In genomic region chr13:96994030-96994848, GRCh38 we compare ENCODE assay signal across 10 cellular contexts. TPM values are rescaled to one million over a fixed set of nuclear protein-coding genes. Genes with fewer than 3 reads are reported as not detected.
DNase-seq lines count a peak whose midpoint lies in the region; ATAC-seq and TF ChIP-seq lines count a peak whose summit lies in the region.
"Had no signal": no experiment of that assay in that cellular context is flagged by ENCODE, and none has a peak within 500 bp of the region (broad histone marks: within the 10 kb centered on the region; RNA-seq: fewer than 3 reads in every experiment).

Gene OXGR1, minus strand, starts transcription at chr13:96994476. Its CDS starts 6,717 bp downstream, at chr13:96987759.

- H3K9me3 ChIP-seq in osteoblast (ENCODE audit: low read depth, low read length) = no peaks in the 10 kb centered on the region

- TF ChIP-seq CTCF in AG10803 (conservative IDR thresholded peaks at IDR 0.05; ENCODE audit: low read length) = no peak
- peak; percentile 12 for TF ChIP-seq CTCF in foreskin keratinocyte (conservative IDR thresholded peaks at IDR 0.05)
- no peak for TF ChIP-seq CTCF in osteoblast (IDR thresholded peaks at IDR 0.05; ENCODE audit: extremely low read depth, low read depth, low read length)
- TF ChIP-seq CTCF in activated CD8-positive, alpha-beta T cell treated with anti-CD3 and anti-CD28 coated beads for 36 hours (IDR thresholded peaks at IDR 0.05) = no peak

- no peaks in the 10 kb centered on the region for H3K36me3 ChIP-seq in osteoblast (ENCODE audit: insufficient read depth, low read length)

- H3K4me3 ChIP-seq in AG10803 (ENCODE audit: low read length) (peak within 1 kb of the TSS; percentile 41), osteoblast (ENCODE audit: insufficient read depth, low read length) (no peak within 1 kb of the TSS)

- H4K20me1 ChIP-seq in osteoblast (ENCODE audit: insufficient read depth, low read length) = no peaks in the 10 kb centered on the region

- H3K36me3 Mint-ChIP-seq in activated CD8-positive, alpha-beta T cell treated with anti-CD3 and anti-CD28 coated beads for 36 hours (ENCODE audit: low read depth) = no peaks in the 10 kb centered on the region

- H3K27me3 ChIP-seq in foreskin keratinocyte (peaks cover 44% of the 10 kb centered on the region), osteoblast (ENCODE audit: insufficient read depth, low read length) (no peaks in the 10 kb centered on the region)

- H3K4me1 Mint-ChIP-seq in activated CD8-positive, alpha-beta T cell treated with anti-CD3 and anti-CD28 coated beads for 36 hours (ENCODE audit: low read depth) = peaks cover 2% of the 10 kb centered on the region

- H2AFZ ChIP-seq in osteoblast (ENCODE audit: low read length) = no peak within 1 kb of the TSS

- peaks cover 30% of the 10 kb centered on the region for H3K27me3 Mint-ChIP-seq in activated CD8-positive, alpha-beta T cell treated with anti-CD3 and anti-CD28 coated beads for 36 hours

- H3K79me2 ChIP-seq in osteoblast (ENCODE audit: insufficient read depth, low read length) = no peaks in the 10 kb centered on the region

- peak within 1 kb of the TSS; percentile 24 for H3K4me2 ChIP-seq in osteoblast (ENCODE audit: insufficient read depth, low read length)

- no peak within 1 kb of the TSS for H3K27ac Mint-ChIP-seq in activated CD8-positive, alpha-beta T cell treated with anti-CD3 and anti-CD28 coated beads for 36 hours

- DNase-seq in AG10803 (ENCODE audit: low read depth) (no peak), NCI-H526 (lab: John Stamatoyannopoulos, UW) (peak; percentile 25 to 76), foreskin keratinocyte (no peak), osteoblast (ENCODE audit: insufficient read length, low spot score, missing footprints) (no peak), HT-29 (ENCODE audit: low spot score) (no peak)
- no peak for DNase-seq in activated CD8-positive, alpha-beta T cell treated with anti-CD3 and anti-CD28 coated beads for 36 hours
- no peak for DNase-seq in activated naive CD4-positive, alpha-beta T cell treated with anti-CD3 and anti-CD28 coated beads, Interleukin-2, amount 50 U/mL, for 16 hours
- DNase-seq: Karpas-422, small intestine had no signal

- H3K27ac ChIP-seq in foreskin keratinocyte (no peak within 1 kb of the TSS), osteoblast (ENCODE audit: low read depth, low read length) (no peak within 1 kb of the TSS)

- H3K4me3 Mint-ChIP-seq in activated CD8-positive, alpha-beta T cell treated with anti-CD3 and anti-CD28 coated beads for 36 hours = no peak within 1 kb of the TSS

- CTCF ChIA-PET in activated CD8-positive, alpha-beta T cell treated with anti-CD3 and anti-CD28 coated beads for 36 hours (lab: Charles Lee) = no interaction called here

- POLR2A ChIA-PET in activated CD8-positive, alpha-beta T cell treated with anti-CD3 and anti-CD28 coated beads for 36 hours (lab: Charles Lee) = no interaction called here

- intact Hi-C loops in activated CD8-positive, alpha-beta T cell treated with anti-CD3 and anti-CD28 coated beads for 36 hours (cut with micrococcal nuclease) = no loop called here

- peaks cover 4% of the 10 kb centered on the region for H3K9me3 Mint-ChIP-seq in activated CD8-positive, alpha-beta T cell treated with anti-CD3 and anti-CD28 coated beads for 36 hours

- peak; percentile 56 for ATAC-seq in foreskin keratinocyte
- no peak for ATAC-seq in activated CD8-positive, alpha-beta T cell treated with anti-CD3 and anti-CD28 coated beads for 36 hours
- no peak for ATAC-seq in HG02970 (IDR thresholded peaks at IDR 0.05; ENCODE audit: low FRiP score, unreplicated experiment)

- H3K4me1 ChIP-seq in foreskin keratinocyte = peaks cover 6% of the 10 kb centered on the region
- H3K4me1 ChIP-seq in osteoblast (ENCODE audit: insufficient read depth, low read length) = no peaks in the 10 kb centered on the region

RNA-seq across cellular contexts. Expression of gene OXGR1, which starts in this region (rescaled TPM):
- total RNA-seq in foreskin keratinocyte (not detected in 2 replicates), osteoblast (not detected in 2 replicates)
- not detected in 2 replicates for polyA plus RNA-seq in foreskin keratinocyte
- not detected for total RNA-seq in activated CD8-positive, alpha-beta T cell treated with anti-CD3 and anti-CD28 coated beads for 36 hours
- total RNA-seq in HT-29 (2014; rRNA removed; shearing (Covaris generic)) = not detected in 2 replicates

Comparison
In these comparisons a context has a peak if more than half of its experiments do, and no peak if none do; other contexts are left out.
1. Peak in ATAC-seq in foreskin keratinocyte; RNA of the gene not detected or under 1 TPM.
2. DNase-seq: peak in NCI-H526 (2 of 2); none in AG10803 (single experiment), foreskin keratinocyte (0 of 2), osteoblast (single experiment), activated CD8-positive, alpha-beta T cell treated with anti-CD3 and anti-CD28 coated beads for 36 hours (single experiment), activated naive CD4-positive, alpha-beta T cell treated with anti-CD3 and anti-CD28 coated beads, Interleukin-2, amount 50 U/mL, for 16 hours (single experiment) and HT-29 (single experiment).